In the genomic region with DNA sequence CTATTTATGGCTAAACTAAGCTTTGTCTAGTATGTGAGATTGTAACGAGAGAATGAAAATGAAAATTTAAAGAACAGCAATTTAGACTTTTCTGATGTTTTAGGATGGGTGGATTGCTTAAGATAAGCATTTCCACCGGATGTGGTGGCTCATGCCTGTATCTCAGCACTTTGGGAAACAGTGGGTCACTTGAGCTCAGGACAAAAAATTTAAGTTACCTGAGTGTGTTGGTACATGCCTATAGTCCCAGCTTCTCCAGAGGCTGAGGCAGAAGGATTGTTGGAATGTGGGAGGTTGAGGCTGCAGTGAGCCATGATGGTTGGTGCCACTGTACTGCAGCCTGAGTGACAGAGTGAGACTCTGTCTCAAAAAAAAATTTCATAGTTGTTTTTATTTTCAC, we compare ENCODE assay signal across 1 cellular context.
TF ChIP-seq lines count a peak whose summit lies in the region.

No MANE protein-coding gene starts in this region.

TF ChIP-seq in SK-N-SH, 30 proteins besides CTCF, POLR2A, EP300 and RAD21 (continued from another document):
- TF ChIP-seq POLR2AphosphoS5 (IDR thresholded peaks at IDR 0.05; ENCODE audit: low read depth, low read length) (no peak), USF1 (IDR thresholded peaks at IDR 0.05; ENCODE audit: borderline replicate concordance, low read depth) (no peak), YY1 (IDR thresholded peaks at IDR 0.05; ENCODE audit: low read depth) (no peak), FOSL2 (IDR thresholded peaks at IDR 0.05; ENCODE audit: borderline replicate concordance, low read depth) (no peak), GABPA (IDR thresholded peaks at IDR 0.05; ENCODE audit: low read depth) (no peak), TAF1 (IDR thresholded peaks at IDR 0.05; ENCODE audit: borderline replicate concordance, low read depth, low read length) (no peak)
- TF ChIP-seq, protein P1, sequence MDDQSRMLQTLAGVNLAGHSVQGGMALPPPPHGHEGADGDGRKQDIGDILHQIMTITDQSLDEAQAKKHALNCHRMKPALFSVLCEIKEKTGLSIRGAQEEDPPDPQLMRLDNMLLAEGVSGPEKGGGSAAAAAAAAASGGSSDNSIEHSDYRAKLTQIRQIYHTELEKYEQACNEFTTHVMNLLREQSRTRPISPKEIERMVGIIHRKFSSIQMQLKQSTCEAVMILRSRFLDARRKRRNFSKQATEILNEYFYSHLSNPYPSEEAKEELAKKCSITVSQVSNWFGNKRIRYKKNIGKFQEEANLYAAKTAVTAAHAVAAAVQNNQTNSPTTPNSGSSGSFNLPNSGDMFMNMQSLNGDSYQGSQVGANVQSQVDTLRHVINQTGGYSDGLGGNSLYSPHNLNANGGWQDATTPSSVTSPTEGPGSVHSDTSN (IDR thresholded peaks at IDR 0.05) = no peak
